ENCODE assay signal across 17 cellular contexts in genomic region chr9:77865385-77865784, GRCh38.
"Had no signal": no experiment of that assay in that cellular context is flagged by ENCODE, and none has a peak within 500 bp of the region (broad histone marks: within the 10 kb centered on the region; RNA-seq: fewer than 3 reads in every experiment).

No MANE protein-coding gene starts in this region.

- H3K27me3 Mint-ChIP-seq: activated naive CD8-positive, alpha-beta T cell treated with anti-CD3 and anti-CD28 coated beads, Interleukin-2, amount 50 U/mL, for 24 hours; natural killer cell treated with Interleukin-12 subunit alpha and Interleukin-12 subunit beta and Interleukin-15 and Interleukin-18, amount 100 ng/mL, for 72 hours had no signal

- DNase-seq: activated CD4-positive, alpha-beta T cell treated with anti-CD3 and anti-CD28 coated beads, Interleukin-2, amount 50 U/mL, for 1 hour; activated CD8-positive, alpha-beta memory T cell treated with anti-CD3 and anti-CD28 coated beads for 24 hours; activated naive CD4-positive, alpha-beta T cell; activated naive CD8-positive, alpha-beta T cell treated with anti-CD3 and anti-CD28 coated beads, Interleukin-2, amount 50 U/mL, for 24 hours; aorta; cerebellar nuclear complex; gastrocnemius medialis; heart left ventricle; occipital lobe; stimulated activated CD4-positive, alpha-beta T cell treated with anti-CD3 and anti-CD28 coated beads, Interleukin-4, amount 100 ng/mL, for 24 hours; stimulated activated naive CD4-positive, alpha-beta T cell; substantia nigra had no signal

- H3K36me3 ChIP-seq: breast epithelium, gastrocnemius medialis, right atrium auricular region had no signal

- H3K27ac ChIP-seq: breast epithelium, gastrocnemius medialis, right atrium auricular region, skin epidermis, tibial nerve had no signal

- H3K4me3 ChIP-seq: breast epithelium, gastrocnemius medialis, heart left ventricle, right atrium auricular region, skin epidermis, tibial nerve had no signal

- H3K9me3 ChIP-seq: breast epithelium, gastrocnemius medialis, right atrium auricular region, tibial nerve had no signal

- H3K27me3 ChIP-seq: breast epithelium, gastrocnemius medialis, heart left ventricle, right atrium auricular region, tibial nerve had no signal

- ATAC-seq: activated naive CD8-positive, alpha-beta T cell treated with anti-CD3 and anti-CD28 coated beads, Interleukin-2, amount 50 U/mL, for 24 hours; gastrocnemius medialis had no signal

- H3K27ac Mint-ChIP-seq: activated naive CD8-positive, alpha-beta T cell treated with anti-CD3 and anti-CD28 coated beads, Interleukin-2, amount 50 U/mL, for 24 hours; natural killer cell treated with Interleukin-12 subunit alpha and Interleukin-12 subunit beta and Interleukin-15 and Interleukin-18, amount 100 ng/mL, for 72 hours had no signal

- H3K4me3 Mint-ChIP-seq: activated naive CD8-positive, alpha-beta T cell treated with anti-CD3 and anti-CD28 coated beads, Interleukin-2, amount 50 U/mL, for 24 hours; natural killer cell treated with Interleukin-12 subunit alpha and Interleukin-12 subunit beta and Interleukin-15 and Interleukin-18, amount 100 ng/mL, for 72 hours had no signal

- H3K4me1 ChIP-seq: breast epithelium, gastrocnemius medialis, right atrium auricular region, tibial nerve had no signal
